ENCODE assay signal across 8 cellular contexts in genomic region chr16:68083861-68084503, GRCh38. TPM values are rescaled to one million over a fixed set of nuclear protein-coding genes. Genes with fewer than 3 reads are reported as not detected.
DNase-seq lines count a peak whose midpoint lies in the region; ATAC-seq and TF ChIP-seq lines count a peak whose summit lies in the region.

No MANE protein-coding gene starts in this region.

- peaks cover 45% of the 10 kb centered on the region for H3K36me3 Mint-ChIP-seq in activated CD4-positive, alpha-beta T cell treated with anti-CD3 and anti-CD28 coated beads, Interleukin-2, amount 10 ng/mL, durations not matched to agents 7 days and 5 days (ENCODE audit: low read depth)
- peaks cover 25% of the 10 kb centered on the region for H3K36me3 Mint-ChIP-seq in activated B cell treated with CpG ODN at 0.5 μM for 24 hours (ENCODE audit: low read depth)

- H3K27me3 ChIP-seq in right atrium auricular region (no peaks in the 10 kb centered on the region), skeletal muscle satellite cell (ENCODE audit: control insufficient read depth, insufficient read depth, low read length) (no peaks in the 10 kb centered on the region)

- peak overlapping the region; percentile 94 for H3K4me3 Mint-ChIP-seq in activated CD4-positive, alpha-beta T cell treated with anti-CD3 and anti-CD28 coated beads, Interleukin-2, amount 10 ng/mL, durations not matched to agents 7 days and 5 days
- H3K4me3 Mint-ChIP-seq in activated B cell treated with CpG ODN at 0.5 μM for 24 hours = peak overlapping the region; percentile 86

- peak overlapping the region; percentile 81 for H3K9ac ChIP-seq in skeletal muscle satellite cell (ENCODE audit: low read depth, low read length)

- DNase-seq in activated CD4-positive, alpha-beta T cell treated with anti-CD3 and anti-CD28 coated beads, Interleukin-2, amount 10 ng/mL, durations not matched to agents 7 days and 5 days = no peak
- no peak for DNase-seq in activated CD4-positive, alpha-beta T cell treated with anti-CD3 and anti-CD28 coated beads, Interleukin-2, amount 50 U/mL, for 4 hours
- DNase-seq in activated B cell treated with CpG ODN at 0.5 μM for 24 hours = no peak
- DNase-seq in right atrium auricular region (ENCODE audit: low spot score) = no peak
- DNase-seq in amniotic stem cell (lab: John Stamatoyannopoulos, UW) = no peak
- no peak for DNase-seq in activated gamma-delta T cell (lab: John Stamatoyannopoulos, UW)

- no peaks in the 10 kb centered on the region for H3K27me3 Mint-ChIP-seq in activated CD4-positive, alpha-beta T cell treated with anti-CD3 and anti-CD28 coated beads, Interleukin-2, amount 10 ng/mL, durations not matched to agents 7 days and 5 days
- H3K27me3 Mint-ChIP-seq in activated B cell treated with CpG ODN at 0.5 μM for 24 hours = no peaks in the 10 kb centered on the region

- ATAC-seq in activated B cell treated with CpG ODN at 0.5 μM for 24 hours (ENCODE audit: low read depth) = peak; percentile 5
- ATAC-seq in HG03280 (IDR thresholded peaks at IDR 0.05; ENCODE audit: unreplicated experiment) = no peak

- H3K4me1 Mint-ChIP-seq in activated CD4-positive, alpha-beta T cell treated with anti-CD3 and anti-CD28 coated beads, Interleukin-2, amount 10 ng/mL, durations not matched to agents 7 days and 5 days = peaks cover 66% of the 10 kb centered on the region
- peaks cover 77% of the 10 kb centered on the region for H3K4me1 Mint-ChIP-seq in activated B cell treated with CpG ODN at 0.5 μM for 24 hours

- peak overlapping the region; percentile 58 to 93 for H3K4me3 ChIP-seq in right atrium auricular region
- peak overlapping the region; percentile 70 for H3K4me3 ChIP-seq in skeletal muscle satellite cell (ENCODE audit: low read length)

- intact Hi-C loops in activated B cell treated with CpG ODN at 0.5 μM for 24 hours (cut with micrococcal nuclease) = loop anchor here (1.0 to 10.0 kb wide), 6 partner anchors 9 to 1481 kb away; partner anchors contain the start of genes FHOD1, NFAT5 and PSKH1

- no peaks in the 10 kb centered on the region for H3K9me3 Mint-ChIP-seq in activated CD4-positive, alpha-beta T cell treated with anti-CD3 and anti-CD28 coated beads, Interleukin-2, amount 10 ng/mL, durations not matched to agents 7 days and 5 days
- no peaks in the 10 kb centered on the region for H3K9me3 Mint-ChIP-seq in activated B cell treated with CpG ODN at 0.5 μM for 24 hours

- peak overlapping the region; percentile 94 for H3K27ac Mint-ChIP-seq in activated CD4-positive, alpha-beta T cell treated with anti-CD3 and anti-CD28 coated beads, Interleukin-2, amount 10 ng/mL, durations not matched to agents 7 days and 5 days
- H3K27ac Mint-ChIP-seq in activated B cell treated with CpG ODN at 0.5 μM for 24 hours = peak overlapping the region; percentile 92

- H3K27ac ChIP-seq in right atrium auricular region = peak overlapping the region; percentile 98 to 99

- H3K36me3 ChIP-seq in right atrium auricular region (no peaks in the 10 kb centered on the region), skeletal muscle satellite cell (ENCODE audit: insufficient read depth, low read length) (peaks cover 4% of the 10 kb centered on the region)

- POLR2A ChIA-PET in activated CD4-positive, alpha-beta T cell treated with anti-CD3 and anti-CD28 coated beads, Interleukin-2, amount 10 ng/mL, durations not matched to agents 7 days and 5 days (lab: Charles Lee) = interaction anchor here (0.5 to 1.7 kb wide), 5 partner anchors 10 to 235 kb away, joined by 3 to 9 read pairs (median 4); no protein-coding TSS in a partner anchor
- POLR2A ChIA-PET in activated B cell treated with CpG ODN at 0.5 μM for 24 hours (lab: Charles Lee) = interaction anchor here (0.7 to 6.1 kb wide), 27 partner anchors 9 to 1054 kb away, joined by 3 to 211 read pairs (median 6); partner anchors contain the start of genes ATP6V0D1, CENPT, DDX28 and DUS2

- peaks cover 0 to 66% of the 10 kb centered on the region in 2 donors for H3K4me1 ChIP-seq in right atrium auricular region
- H3K4me1 ChIP-seq in skeletal muscle satellite cell (ENCODE audit: control insufficient read depth, insufficient read depth, low read length) = peaks cover 24% of the 10 kb centered on the region

- peak overlapping the region; percentile 90 for H3K4me2 ChIP-seq in skeletal muscle satellite cell (ENCODE audit: low read length)

- no peaks in the 10 kb centered on the region for H3K9me3 ChIP-seq in right atrium auricular region
- H3K9me3 ChIP-seq in skeletal muscle satellite cell (replicated peaks; ENCODE audit: low read length) = no peaks in the 10 kb centered on the region

- CTCF ChIA-PET in activated CD4-positive, alpha-beta T cell treated with anti-CD3 and anti-CD28 coated beads, Interleukin-2, amount 10 ng/mL, durations not matched to agents 7 days and 5 days (lab: Charles Lee) = interaction anchor here (0.5 to 3.8 kb wide), 16 partner anchors 9 to 563 kb away, joined by 3 to 33 read pairs (median 4); partner anchors contain the start of genes DDX28 and DUS2
- CTCF ChIA-PET in activated B cell treated with CpG ODN at 0.5 μM for 24 hours (lab: Charles Lee) = interaction anchor here (1.3 to 3.8 kb wide), 6 partner anchors 10 to 267 kb away, joined by 6 to 54 read pairs (median 8); no protein-coding TSS in a partner anchor

- TF ChIP-seq CTCF in activated B cell treated with CpG ODN at 0.5 μM for 24 hours (IDR thresholded peaks at IDR 0.05) (no peak), right atrium auricular region (IDR thresholded peaks at IDR 0.05) (no peak)

RNA-seq across cellular contexts. Expression of gene NFATC3, which starts 1.2 kb away (rescaled TPM):
- 100 to 1,000 TPM; 146 to 159 TPM for total RNA-seq in activated CD4-positive, alpha-beta T cell treated with anti-CD3 and anti-CD28 coated beads, Interleukin-2, amount 10 ng/mL, durations not matched to agents 7 days and 5 days
- 64.8 and 72.0 TPM in 2 replicates for total RNA-seq in activated B cell treated with CpG ODN at 0.5 μM for 24 hours
- 10 to 100 TPM; 24.5 to 45.0 TPM for total RNA-seq in right atrium auricular region
- 16.0 and 16.2 TPM in 2 replicates for total RNA-seq in skeletal muscle satellite cell (2012; rRNA removed)
